ENCODE assay signal across 8 cellular contexts in the genomic region with DNA sequence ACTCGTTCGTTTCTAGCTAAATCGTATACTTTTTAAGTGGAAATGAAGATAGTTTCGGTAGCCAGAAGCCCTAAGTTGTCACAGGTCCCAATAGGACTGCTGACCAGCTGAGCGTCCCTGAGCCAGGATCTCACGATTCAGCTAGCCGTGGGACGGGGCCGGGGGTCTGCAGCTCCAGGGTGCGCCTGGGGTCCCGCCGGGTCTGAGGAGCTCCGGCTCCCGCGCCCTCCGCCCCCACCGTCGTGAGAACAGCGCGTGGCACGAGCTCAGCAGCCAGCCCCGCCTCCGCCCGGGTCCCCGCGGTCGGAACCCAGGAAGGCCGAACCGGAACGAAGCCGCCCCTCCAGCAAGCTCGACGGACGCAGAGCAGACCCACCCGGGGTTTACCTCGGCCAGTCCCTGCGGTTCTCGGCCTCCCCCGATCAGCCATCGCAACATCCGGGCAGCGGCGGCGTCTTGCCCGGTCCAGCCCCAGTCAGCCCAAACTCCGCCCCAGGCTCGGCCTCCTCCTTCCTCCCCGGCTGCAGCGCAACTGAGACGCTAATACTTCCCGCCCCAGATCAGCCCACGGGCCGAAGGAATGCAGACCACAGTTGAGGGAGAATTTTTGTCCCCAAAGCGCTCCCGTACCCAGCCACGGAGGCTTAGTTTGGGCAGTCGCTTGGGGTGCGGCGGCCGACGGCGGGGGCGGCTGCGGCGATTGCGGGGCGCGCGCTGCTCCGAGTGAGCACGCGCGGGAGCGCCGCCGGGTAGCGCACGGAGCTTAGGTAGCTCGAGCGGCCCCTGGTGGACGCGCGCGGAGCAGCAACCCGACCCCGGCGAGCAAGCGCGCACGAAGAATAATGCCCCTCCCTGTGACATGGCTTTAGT. TPM values are rescaled to one million over a fixed set of nuclear protein-coding genes. Genes with fewer than 3 reads are reported as not detected.
A peak's percentile ranks its signal among the peaks of the same experiment; 100 is the strongest.
DNase-seq lines count a peak whose midpoint lies in the region; ATAC-seq and TF ChIP-seq lines count a peak whose summit lies in the region.

TSS of gene WDR41 (minus strand) at position 534 of the 870 bp plus-strand sequence. CDS start at position 438, 96 bp downstream.

- intact Hi-C loops in cardiac septum (cut with DNase I) = loop anchor here (1.0 to 5.0 kb wide), 3 partner anchors 348 to 623 kb away; partner anchors contain the start of gene ZBED3

- peak within 1 kb of the TSS; percentile 98 for H3K27ac Mint-ChIP-seq in type B pancreatic cell

- H3K27me3 Mint-ChIP-seq in type B pancreatic cell = peaks cover 25% of the 10 kb centered on the region

- DNase-seq in NCI-H1436 (lab: John Stamatoyannopoulos, UW) (peak; percentile 78), T follicular helper cell (ENCODE audit: low read depth) (peak; percentile 71), adipocyte (ENCODE audit: low read depth) (peak; percentile 97), cardiac septum (ENCODE audit: low spot score) (peak; percentile 96), pons (ENCODE audit: low spot score) (peak; percentile 86), type B pancreatic cell (ENCODE audit: extremely low spot score, unreplicated experiment) (peak; percentile 92)

- H3K4me1 Mint-ChIP-seq in type B pancreatic cell (ENCODE audit: unreplicated experiment) = peaks cover 17% of the 10 kb centered on the region

- no peaks in the 10 kb centered on the region for H3K9me3 ChIP-seq in adipocyte (ENCODE audit: control insufficient read depth, low read length)

- H3K9ac ChIP-seq in adipocyte (ENCODE audit: low read length) = peak within 1 kb of the TSS; percentile 99

- peak; percentile 88 for ATAC-seq in HG02763 (IDR thresholded peaks at IDR 0.05; ENCODE audit: unreplicated experiment)

- peak; percentile 96 for TF ChIP-seq CTCF in GM12875 (IDR thresholded peaks at IDR 0.05; ENCODE audit: borderline replicate concordance, insufficient read depth, low read depth, low read length)
- peak; percentile 97 for TF ChIP-seq CTCF in type B pancreatic cell (conservative IDR thresholded peaks at IDR 0.05)

- H3K4me1 ChIP-seq in adipocyte (ENCODE audit: control insufficient read depth, insufficient read depth, low read length) = peaks cover 10% of the 10 kb centered on the region

- H3K4me3 ChIP-seq in GM12875 (ENCODE audit: low read depth, low read length) (peak within 1 kb of the TSS; percentile 90), adipocyte (ENCODE audit: low read length) (peak within 1 kb of the TSS; percentile 96)

- H3K4me3 Mint-ChIP-seq in type B pancreatic cell = peak within 1 kb of the TSS; percentile 94

- H3K36me3 ChIP-seq in adipocyte (ENCODE audit: control insufficient read depth, insufficient read depth, low read length, severe bottlenecking) = peaks cover 2% of the 10 kb centered on the region

- no peaks in the 10 kb centered on the region for H3K27me3 ChIP-seq in adipocyte (replicated peaks; ENCODE audit: control insufficient read depth, insufficient read depth, low read length)

- peaks cover 11% of the 10 kb centered on the region for H3K36me3 Mint-ChIP-seq in type B pancreatic cell

- H3K9me3 Mint-ChIP-seq in type B pancreatic cell = no peaks in the 10 kb centered on the region

RNA-seq across cellular contexts. Expression of gene WDR41, which starts in this region (rescaled TPM):
- 35.1 TPM for total RNA-seq in cardiac septum
- total RNA-seq in type B pancreatic cell (ENCODE audit: low replicate concordance) = 59.6 and 66.1 TPM in 2 replicates

Comparison
In these comparisons a context has a peak if more than half of its experiments do, and no peak if none do; other contexts are left out.
1. Peak in every context shown above with its lines: DNase-seq, ATAC-seq and H3K4me3 ChIP-seq.